1 cellular context compared by ENCODE assay signal in genomic region chr11:115464269-115464668, GRCh38.
TF ChIP-seq lines count a peak whose summit lies in the region.

No MANE protein-coding gene starts in this region.

TF ChIP-seq in IMR-90, 13 proteins besides CTCF, POLR2A, EP300 and RAD21:
- no peak for TF ChIP-seq CHD1 (IDR thresholded peaks at IDR 0.05; ENCODE audit: low read depth, low read length)
- no peak for TF ChIP-seq RCOR1 (IDR thresholded peaks at IDR 0.05; ENCODE audit: insufficient replicate concordance, low read length)
- peak; percentile 8; the same call in 1 of the 2 replicates for TF ChIP-seq CEBPB (IDR thresholded peaks at IDR 0.05; ENCODE audit: low read depth, low read length)
- no peak for TF ChIP-seq SMC3 (IDR thresholded peaks at IDR 0.05; ENCODE audit: low read depth, low read length)
